In genomic region chr13:22828081-22828480, GRCh38 we compare ENCODE assay signal across 24 cellular contexts.
A peak's percentile ranks its signal among the peaks of the same experiment; 100 is the strongest.
DNase-seq lines count a peak whose midpoint lies in the region; ATAC-seq, FAIRE-seq and TF ChIP-seq lines count a peak whose summit lies in the region.
"Had no signal": no experiment of that assay in that cellular context is flagged by ENCODE, and none has a peak within 500 bp of the region (broad histone marks: within the 10 kb centered on the region; RNA-seq: fewer than 3 reads in every experiment).

No MANE protein-coding gene starts in this region.

- H3K9me1 ChIP-seq in IMR-90 (ENCODE audit: insufficient read depth, low read length), result no peaks in the 10 kb centered on the region

- H3K56ac ChIP-seq in IMR-90 (ENCODE audit: extremely low read depth, insufficient read depth, low read length), result no peak overlapping the region

- intact Hi-C loops in IMR-90 (cut with micrococcal nuclease), result no loop called here

- ATAC-seq in IMR-90 (ENCODE audit: low read depth) (no peak), HG03565 (IDR thresholded peaks at IDR 0.05; ENCODE audit: unreplicated experiment) (no peak)
- ATAC-seq: left lung, upper lobe of right lung had no signal

- H3K9ac ChIP-seq in BLaER1 treated with 17β-estradiol and CSF1 and Interleukin-3, amounts not matched to agents 10 nM and 100 nM, result no peak overlapping the region
- no peak overlapping the region for H3K9ac ChIP-seq in IMR-90 (ENCODE audit: low read depth, low read length)
- H3K9ac ChIP-seq in astrocyte (ENCODE audit: low read length), result no peak overlapping the region

- peaks cover 0 to 15% (median 10%) of the 10 kb centered on the region in 10 experiments; a peak in 12 of 20 replicates for H3K4me1 ChIP-seq in BLaER1 treated with 17β-estradiol and CSF1 and Interleukin-3, amounts not matched to agents 10 nM and 100 nM
- H3K4me1 ChIP-seq in IMR-90 (ENCODE audit: control insufficient read depth, insufficient read depth, low read length) (no peaks in the 10 kb centered on the region), astrocyte (ENCODE audit: insufficient read depth, low read length) (no peaks in the 10 kb centered on the region)
- H3K4me1 ChIP-seq: ascending aorta, left lung, right atrium auricular region, upper lobe of right lung had no signal

- peak overlapping the region in 10 of 11 experiments; percentile 14 to 63 (median 45); a peak in 17 of 22 replicates for H3K4me2 ChIP-seq in BLaER1 treated with 17β-estradiol and CSF1 and Interleukin-3, amounts not matched to agents 10 nM and 100 nM
- H3K4me2 ChIP-seq in IMR-90 (ENCODE audit: low read depth, low read length), result no peak overlapping the region
- no peak overlapping the region for H3K4me2 ChIP-seq in astrocyte (ENCODE audit: low read length)

- H3K36me3 ChIP-seq in BLaER1 treated with 17β-estradiol and CSF1 and Interleukin-3, amounts not matched to agents 10 nM and 100 nM, result no peaks in the 10 kb centered on the region
- no peaks in the 10 kb centered on the region for H3K36me3 ChIP-seq in IMR-90 (ENCODE audit: control insufficient read depth, insufficient read depth, low read length)
- no peaks in the 10 kb centered on the region for H3K36me3 ChIP-seq in astrocyte (ENCODE audit: insufficient read depth, low read length)
- H3K36me3 ChIP-seq: ascending aorta, left lung, right atrium auricular region, upper lobe of right lung had no signal

- no peak overlapping the region for H2BK15ac ChIP-seq in IMR-90 (ENCODE audit: low read depth, low read length)

- no peak for FAIRE-seq in astrocyte (lab: Jason Lieb, UNC)
- FAIRE-seq: GM18507, TTC549 had no signal

- H3K4me3 Mint-ChIP-seq in astrocyte (ENCODE audit: unreplicated experiment), result no peak overlapping the region
- H3K4me3 Mint-ChIP-seq: CD4-positive, alpha-beta memory T cell had no signal

- no peak overlapping the region for H4K91ac ChIP-seq in IMR-90 (ENCODE audit: insufficient read depth, low read depth, low read length)

- in situ Hi-C loops in IMR-90 (cut with MboI; ENCODE audit: low sequenced_read_pairs), result no loop called here

- no peak overlapping the region for H3K23ac ChIP-seq in IMR-90 (ENCODE audit: low read depth, low read length)

- no peak overlapping the region for H2BK120ac ChIP-seq in IMR-90 (ENCODE audit: low read depth, low read length)

- dilution Hi-C loops in IMR-90 (cut with HindIII; ENCODE audit: low sequenced_read_pairs, unreplicated experiment), result no loop called here

- TF ChIP-seq CTCF in IMR-90 (conservative IDR thresholded peaks at IDR 0.05; ENCODE audit: low read depth, low read length) (no peak), astrocyte (IDR thresholded peaks at IDR 0.05; ENCODE audit: insufficient read depth, low read depth, low read length) (no peak)

- H4K20me1 ChIP-seq in BLaER1 treated with 17β-estradiol and CSF1 and Interleukin-3, amounts not matched to agents 10 nM and 100 nM, result no peaks in the 10 kb centered on the region
- H4K20me1 ChIP-seq in IMR-90 (ENCODE audit: insufficient read depth, low read length), result no peaks in the 10 kb centered on the region
- no peaks in the 10 kb centered on the region for H4K20me1 ChIP-seq in astrocyte (ENCODE audit: insufficient read depth, low read length)

- H3K14ac ChIP-seq in IMR-90 (replicated peaks; ENCODE audit: low read depth, low read length), result no peak overlapping the region

- no peak for TF ChIP-seq POLR2A in IMR-90 (IDR thresholded peaks at IDR 0.05; ENCODE audit: low read depth, low read length)

- H3K27ac ChIP-seq in BLaER1 treated with 17β-estradiol and CSF1 and Interleukin-3, amounts not matched to agents 10 nM and 100 nM, result peak overlapping the region in 8 of 11 experiments; percentile 23 to 63 (median 49); a peak in 12 of 22 replicates
- no peak overlapping the region for H3K27ac ChIP-seq in IMR-90 (ENCODE audit: insufficient read depth, low read length)
- H3K27ac ChIP-seq in astrocyte (ENCODE audit: low read depth, low read length), result no peak overlapping the region
- H3K27ac ChIP-seq in substantia nigra (ENCODE audit: low read depth, low read length, poor library complexity, severe bottlenecking), result no peak overlapping the region
- H3K27ac ChIP-seq: ascending aorta, left lung, right atrium auricular region, RWPE1, upper lobe of right lung had no signal

- H2AK5ac ChIP-seq in IMR-90 (ENCODE audit: low read depth, low read length), result no peak overlapping the region

- no peak overlapping the region for H4K8ac ChIP-seq in IMR-90 (ENCODE audit: low read depth in 2 of 2, low read length in 2 of 2)

- H3K4me3 ChIP-seq in BLaER1 treated with 17β-estradiol and CSF1 and Interleukin-3, amounts not matched to agents 10 nM and 100 nM, result no peak overlapping the region
- H3K4me3 ChIP-seq in IMR-90 (ENCODE audit: insufficient read depth, low read depth, low read length) (no peak overlapping the region), astrocyte (ENCODE audit: insufficient read depth, low read depth, low read length) (no peak overlapping the region)
- H3K4me3 ChIP-seq: ascending aorta, left lung, right atrium auricular region, upper lobe of right lung had no signal

- no peaks in the 10 kb centered on the region for H3K36me3 Mint-ChIP-seq in astrocyte (ENCODE audit: low read depth, unreplicated experiment)
- H3K36me3 Mint-ChIP-seq: CD4-positive, alpha-beta memory T cell had no signal

- CTCF ChIA-PET in IMR-90 (lab: Yijun Ruan, JAX), result no interaction called here

- H3K4me1 Mint-ChIP-seq in astrocyte (ENCODE audit: low read depth, unreplicated experiment), result peaks cover 3% of the 10 kb centered on the region
- H3K4me1 Mint-ChIP-seq: CD4-positive, alpha-beta memory T cell had no signal

- H2BK20ac ChIP-seq in IMR-90 (ENCODE audit: low read depth, low read length), result no peak overlapping the region

- H3K27me3 ChIP-seq in BLaER1 treated with 17β-estradiol and CSF1 and Interleukin-3, amounts not matched to agents 10 nM and 100 nM, result no peaks in the 10 kb centered on the region
- H3K27me3 ChIP-seq in IMR-90 (ENCODE audit: control insufficient read depth, insufficient read depth, low read length) (no peaks in the 10 kb centered on the region), astrocyte (ENCODE audit: insufficient read depth, low read length) (no peaks in the 10 kb centered on the region)
- H3K27me3 ChIP-seq: ascending aorta, left lung, right atrium auricular region, upper lobe of right lung had no signal

- no peaks in the 10 kb centered on the region for H3K79me2 ChIP-seq in astrocyte (ENCODE audit: insufficient read depth, low read length)

- H2AFZ ChIP-seq in IMR-90 (replicated peaks; ENCODE audit: low read length, poor library complexity) (no peak overlapping the region), astrocyte (ENCODE audit: low read depth, low read length) (no peak overlapping the region)

- H3K79me1 ChIP-seq in IMR-90 (ENCODE audit: low read depth in 1 of 2, low read length in 2 of 2), result no peaks in the 10 kb centered on the region

- H3K9me3 Mint-ChIP-seq in astrocyte (ENCODE audit: unreplicated experiment), result no peaks in the 10 kb centered on the region
- H3K9me3 Mint-ChIP-seq: CD4-positive, alpha-beta memory T cell had no signal

- BruUV-seq in IMR-90 (replicated peaks; lab: Mats Ljungman, UMichigan), result no TSS peak

- peak overlapping the region; percentile 29 for H3K27ac Mint-ChIP-seq in astrocyte (ENCODE audit: unreplicated experiment)
- H3K27ac Mint-ChIP-seq: CD4-positive, alpha-beta memory T cell had no signal

- no peak overlapping the region for H4K5ac ChIP-seq in IMR-90 (ENCODE audit: low read depth, low read length)

- no peaks in the 10 kb centered on the region for H3K27me3 Mint-ChIP-seq in astrocyte (ENCODE audit: low read depth, unreplicated experiment)

- no peak overlapping the region for H2AK9ac ChIP-seq in IMR-90 (replicated peaks; ENCODE audit: low read depth, low read length, poor library complexity)

- no peak overlapping the region for H2BK5ac ChIP-seq in IMR-90 (ENCODE audit: low read depth, low read length, poor library complexity, severe bottlenecking)

- H3K18ac ChIP-seq in IMR-90 (ENCODE audit: low read depth, low read length), result no peak overlapping the region

- DNase-seq in IMR-90 (peak; percentile 2), astrocyte (ENCODE audit: low read depth) (peak; percentile 5), kidney tubule cell (ENCODE audit: low spot score) (peak; percentile 97), substantia nigra (lab: John Stamatoyannopoulos, UW) (no peak), NCI-H2081 treated with DMSO at 0.1 percent for 48 hours (lab: John Stamatoyannopoulos, UW) (no peak), globus pallidus (ENCODE audit: low spot score) (no peak)
- DNase-seq: activated CD4-positive, alpha-beta T cell treated with anti-CD3 and anti-CD28 coated beads for 48 hours; activated naive CD4-positive, alpha-beta T cell; CD4-positive, alpha-beta memory T cell; DMS79 treated with DMSO at 0.1 percent for 48 hours; H7; left lung; NCI-H446; NK-92 treated with Interleukin-12 subunit alpha and Interleukin-12 subunit beta, amount 100 ng/mL, for 24 hours; nucleus accumbens; stimulated activated naive CD4-positive, alpha-beta T cell treated with Interleukin-2 at 50 U/mL for 16 hours; upper lobe of right lung had no signal

- H3K9me3 ChIP-seq in BLaER1 treated with 17β-estradiol and CSF1 and Interleukin-3, amounts not matched to agents 10 nM and 100 nM (replicated peaks in 1 of 11), result peaks cover 0 to 9% (median 0%) of the 10 kb centered on the region in 11 experiments; a peak in 4 of 22 replicates
- H3K9me3 ChIP-seq in IMR-90 (ENCODE audit: control insufficient read depth, insufficient read depth, low read length), result no peaks in the 10 kb centered on the region
- no peaks in the 10 kb centered on the region for H3K9me3 ChIP-seq in astrocyte (ENCODE audit: insufficient read depth, low read depth, low read length)
- H3K9me3 ChIP-seq: ascending aorta, left lung, right atrium auricular region, upper lobe of right lung had no signal

- H3K4ac ChIP-seq in IMR-90 (ENCODE audit: low read depth, low read length), result no peak overlapping the region

- POLR2A ChIA-PET in IMR-90 (lab: Charles Lee; ENCODE audit: unreplicated experiment), result no interaction called here

- no CpG with 5 or more reads among the region's 2 CpGs for WGBS in IMR-90 (ENCODE audit: extremely low coverage in 2 of 2, insufficient read length in 1 of 2), 2 experiments

- TF ChIP-seq RAD21 in IMR-90 (IDR thresholded peaks at IDR 0.05; ENCODE audit: low read length), result no peak

TF ChIP-seq in IMR-90, 13 proteins besides CTCF, POLR2A, EP300 and RAD21:
- no peak for TF ChIP-seq MAZ (IDR thresholded peaks at IDR 0.05; ENCODE audit: borderline replicate concordance, low read depth, low read length)
- no peak for TF ChIP-seq MAFK (IDR thresholded peaks at IDR 0.05; ENCODE audit: low read depth, low read length)
- TF ChIP-seq SMC3 (IDR thresholded peaks at IDR 0.05; ENCODE audit: low read depth, low read length), result no peak

Comparison
In these comparisons a context has a peak if more than half of its experiments do, and no peak if none do; other contexts are left out.
1. H3K27ac ChIP-seq: peak in BLaER1 treated with 17β-estradiol and CSF1 and Interleukin-3, amounts not matched to agents 10 nM and 100 nM (8 of 11); none in IMR-90 (single experiment), astrocyte (single experiment) and substantia nigra (single experiment).
2. H3K4me2 ChIP-seq: peak in BLaER1 treated with 17β-estradiol and CSF1 and Interleukin-3, amounts not matched to agents 10 nM and 100 nM (10 of 11); none in IMR-90 (single experiment) and astrocyte (single experiment).
3. DNase-seq: peak in IMR-90 (single experiment), astrocyte (single experiment) and kidney tubule cell (single experiment); none in substantia nigra (0 of 49), NCI-H2081 treated with DMSO at 0.1 percent for 48 hours (single experiment) and globus pallidus (single experiment).